Comparison of ENCODE assay signal across 2 cellular contexts in genomic region chr4:138210576-138210975, GRCh38. TPM values are rescaled to one million over a fixed set of nuclear protein-coding genes. Genes with fewer than 3 reads are reported as not detected.
"Had no signal": no experiment of that assay in that cellular context is flagged by ENCODE, and none has a peak within 500 bp of the region (broad histone marks: within the 10 kb centered on the region; RNA-seq: fewer than 3 reads in every experiment).

No MANE protein-coding gene starts in this region.

RNA-seq across cellular contexts. Expression of gene SLC7A11, which starts 31.6 kb away (rescaled TPM):
- polyA plus RNA-seq: immature natural killer cell; naive thymus-derived CD8-positive, alpha-beta T cell had no signal
